In genomic region chr6:26577720-26578072, GRCh38 we compare ENCODE assay signal across 10 cellular contexts. TPM values are rescaled to one million over a fixed set of nuclear protein-coding genes. Genes with fewer than 3 reads are reported as not detected.
DNase-seq lines count a peak whose midpoint lies in the region; ATAC-seq, FAIRE-seq and TF ChIP-seq lines count a peak whose summit lies in the region.
"Had no signal": no experiment of that assay in that cellular context is flagged by ENCODE, and none has a peak within 500 bp of the region (broad histone marks: within the 10 kb centered on the region; RNA-seq: fewer than 3 reads in every experiment).

No MANE protein-coding gene starts in this region.

- H3K36me3 Mint-ChIP-seq in astrocyte (ENCODE audit: low read depth, unreplicated experiment): no peaks in the 10 kb centered on the region

- peak overlapping the region; percentile 90 for H3K4me3 Mint-ChIP-seq in astrocyte (ENCODE audit: unreplicated experiment)

- H3K9me3 Mint-ChIP-seq in astrocyte (ENCODE audit: unreplicated experiment): peaks cover 10% of the 10 kb centered on the region

- H3K9me3 ChIP-seq in left ventricle myocardium inferior (replicated peaks) (peaks cover 20% of the 10 kb centered on the region), astrocyte (ENCODE audit: insufficient read depth, low read depth, low read length) (no peaks in the 10 kb centered on the region), thymus (ENCODE audit: control insufficient read depth) (peaks cover 2% of the 10 kb centered on the region)

- no peak for DNase-seq in left ventricle myocardium inferior
- no peak for DNase-seq in left cardiac atrium
- no peak for DNase-seq in astrocyte (ENCODE audit: low read depth)
- no peak for DNase-seq in kidney epithelial cell (ENCODE audit: low read depth)
- DNase-seq in activated effector memory CD4-positive, alpha-beta T cell treated with anti-CD3 and anti-CD28 coated beads, Interleukin-2, amount 50 U/mL, for 16 hours: no peak
- DNase-seq in GM19238 (ENCODE audit: insufficient read length, low spot score): no peak
- no peak for DNase-seq in superior temporal gyrus (ENCODE audit: extremely low spot score)
- DNase-seq: SHP77 treated with DMSO at 0.1 percent for 48 hours had no signal

- WGBS in thymus: 34% methylated on average over 17 of the region's 17 CpGs

- H3K27me3 ChIP-seq in left ventricle myocardium inferior (ENCODE audit: low read depth): peaks cover 30% of the 10 kb centered on the region
- peaks cover 2% of the 10 kb centered on the region for H3K27me3 ChIP-seq in astrocyte (ENCODE audit: insufficient read depth, low read length)
- peaks cover 2% of the 10 kb centered on the region for H3K27me3 ChIP-seq in kidney epithelial cell (ENCODE audit: control insufficient read depth, insufficient read depth, low read length)
- peaks cover 23% of the 10 kb centered on the region for H3K27me3 ChIP-seq in thymus (ENCODE audit: control insufficient read depth, insufficient read depth)

- TF ChIP-seq CTCF in left ventricle myocardium inferior (IDR thresholded peaks at IDR 0.05; ENCODE audit: borderline replicate concordance) (no peak), astrocyte (IDR thresholded peaks at IDR 0.05; ENCODE audit: insufficient read depth, low read depth, low read length) (no peak), kidney epithelial cell (IDR thresholded peaks at IDR 0.05; ENCODE audit: insufficient read depth, low read length, poor library complexity, severe bottlenecking) (no peak)

- H3K27me3 Mint-ChIP-seq in astrocyte (ENCODE audit: low read depth, unreplicated experiment): peaks cover 14% of the 10 kb centered on the region

- H3K27ac ChIP-seq in left ventricle myocardium inferior (replicated peaks) (no peak overlapping the region), astrocyte (ENCODE audit: low read depth, low read length) (no peak overlapping the region), thymus (ENCODE audit: low read depth) (no peak overlapping the region)

- H3K9ac ChIP-seq in astrocyte (ENCODE audit: low read length): peak overlapping the region; percentile 57

- H3K4me3 ChIP-seq in left ventricle myocardium inferior (peak overlapping the region; percentile 51), astrocyte (ENCODE audit: insufficient read depth, low read depth, low read length) (peak overlapping the region; percentile 66), kidney epithelial cell (ENCODE audit: low read depth, low read length) (peak overlapping the region; percentile 39), thymus (ENCODE audit: low read length) (peak overlapping the region; percentile 26)

- no peak overlapping the region for H3K27ac Mint-ChIP-seq in astrocyte (ENCODE audit: unreplicated experiment)

- no peak for FAIRE-seq in astrocyte (lab: Jason Lieb, UNC)
- FAIRE-seq: HTR-8/SVneo had no signal

- no peaks in the 10 kb centered on the region for H3K79me2 ChIP-seq in astrocyte (ENCODE audit: insufficient read depth, low read length)

- peak overlapping the region; percentile 94 for H3K4me2 ChIP-seq in astrocyte (ENCODE audit: low read length)

- peak overlapping the region; percentile 77 for H2AFZ ChIP-seq in astrocyte (ENCODE audit: low read depth, low read length)

- no peak for ATAC-seq in left cardiac atrium

- intact Hi-C loops in left ventricle myocardium inferior (cut with micrococcal nuclease): no loop called here
- intact Hi-C loops in left cardiac atrium (cut with DNase I): no loop called here

- no peaks in the 10 kb centered on the region for H3K4me1 Mint-ChIP-seq in astrocyte (ENCODE audit: low read depth, unreplicated experiment)

- no peaks in the 10 kb centered on the region for H4K20me1 ChIP-seq in astrocyte (ENCODE audit: insufficient read depth, low read length)

- H3K4me1 ChIP-seq in left ventricle myocardium inferior (peaks cover 7% of the 10 kb centered on the region), astrocyte (ENCODE audit: insufficient read depth, low read length) (peaks cover 3% of the 10 kb centered on the region), thymus (ENCODE audit: control insufficient read depth, insufficient read depth, low read length) (peaks cover 3% of the 10 kb centered on the region)

- H3K36me3 ChIP-seq in left ventricle myocardium inferior: no peaks in the 10 kb centered on the region
- H3K36me3 ChIP-seq in astrocyte (ENCODE audit: insufficient read depth, low read length): no peaks in the 10 kb centered on the region
- no peaks in the 10 kb centered on the region for H3K36me3 ChIP-seq in kidney epithelial cell (ENCODE audit: control insufficient read depth, insufficient read depth, low read length)
- no peaks in the 10 kb centered on the region for H3K36me3 ChIP-seq in thymus (ENCODE audit: control insufficient read depth, insufficient read depth)

RNA-seq across cellular contexts. Expression of gene ABT1, which starts 19.1 kb away (rescaled TPM):
- 8.3 TPM for total RNA-seq in left ventricle myocardium inferior
- total RNA-seq in left cardiac atrium: 10 to 100 TPM in 1 of 2 donors, 1 to 10 TPM in 1; 8.2 to 10.7 TPM
- 17.1 and 17.3 TPM in 2 replicates for total RNA-seq in astrocyte
- 20.7 and 21.6 TPM in 2 replicates for total RNA-seq in kidney epithelial cell
- polyA plus RNA-seq in thymus: 25.0 TPM

RNA-seq across cellular contexts. Expression of gene HMGN4, which starts 39.5 kb away (rescaled TPM):
- total RNA-seq in left ventricle myocardium inferior (29.7 TPM), left cardiac atrium (10 to 100 TPM; 29.4 to 38.6 TPM), astrocyte (46.2 and 49.4 TPM in 2 replicates), kidney epithelial cell (78.1 and 88.5 TPM in 2 replicates)
- polyA plus RNA-seq in thymus: 62.1 TPM
